Comparison of ENCODE assay signal across 8 cellular contexts in the genomic region with DNA sequence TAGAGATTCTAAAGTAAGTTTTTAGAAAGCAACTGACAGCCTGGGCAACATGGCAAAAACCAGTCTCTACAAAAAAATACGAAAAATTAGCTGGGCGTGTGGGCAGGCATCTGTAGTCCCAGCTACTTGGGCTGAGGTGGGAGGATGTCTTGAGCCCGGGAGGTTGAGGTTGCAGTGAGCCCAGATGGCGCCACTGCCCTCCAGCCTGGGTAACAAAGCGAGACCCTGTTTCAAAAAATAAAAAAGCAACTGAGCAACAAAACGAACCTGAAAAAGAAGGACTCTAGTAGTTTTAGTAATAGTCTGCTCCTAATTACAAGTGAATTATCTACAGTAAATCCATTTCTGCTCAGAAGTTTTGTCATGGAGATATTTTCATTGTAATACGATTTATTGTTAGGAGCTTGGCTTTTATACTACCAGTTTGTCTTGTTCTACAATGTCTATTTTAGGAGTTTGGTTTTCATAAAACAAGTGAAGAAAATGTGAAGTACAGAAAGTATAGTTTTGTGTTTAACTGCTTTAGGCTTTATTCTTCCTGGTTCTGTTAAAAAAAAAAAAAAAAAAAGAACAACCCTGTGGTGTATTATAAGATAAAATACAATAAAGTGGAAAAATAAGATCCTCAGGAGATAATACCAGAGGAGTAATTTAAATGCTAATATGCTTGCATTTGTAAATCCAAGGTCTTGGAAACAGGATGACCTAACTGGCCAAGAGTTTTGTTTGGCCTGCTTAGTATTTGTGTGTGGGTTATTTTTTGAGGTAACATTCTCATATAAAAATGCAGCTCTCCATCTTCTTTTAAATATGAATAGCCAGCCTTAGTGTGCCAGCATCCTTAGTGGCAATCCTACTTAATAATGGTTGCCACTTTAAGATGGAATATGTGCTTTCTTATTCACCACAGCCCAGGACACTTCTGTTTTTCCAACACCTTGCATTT. TPM values are rescaled to one million over a fixed set of nuclear protein-coding genes. Genes with fewer than 3 reads are reported as not detected.
DNase-seq lines count a peak whose midpoint lies in the region; ATAC-seq and TF ChIP-seq lines count a peak whose summit lies in the region.

No MANE protein-coding gene starts in this region.

- no peak overlapping the region for H2AK5ac ChIP-seq in trophoblast cell (ENCODE audit: low read length)

- CTCF ChIA-PET in activated CD8-positive, alpha-beta T cell treated with anti-CD3 and anti-CD28 coated beads for 36 hours (lab: Charles Lee): no interaction called here
- CTCF ChIA-PET in activated CD8-positive, alpha-beta T cell treated with anti-CD3 and anti-CD28 coated beads, Interleukin-2, amount 10 ng/mL, durations not matched to agents 7 days and 5 days (lab: Charles Lee): interaction anchor here (1.2 kb wide), 1 partner anchor 9 kb away, joined by 3 read pairs; no protein-coding TSS in a partner anchor

- H3K9ac ChIP-seq in trophoblast cell (ENCODE audit: low read length): no peak overlapping the region

- no peak overlapping the region for H3K14ac ChIP-seq in trophoblast cell (ENCODE audit: low read length)

- no peak overlapping the region for H4K91ac ChIP-seq in trophoblast cell (ENCODE audit: low read depth, low read length)

- H3K4me1 ChIP-seq in trophoblast cell (ENCODE audit: control insufficient read depth in 1 of 2, insufficient read depth in 2 of 2, low read length in 2 of 2): no peaks in the 10 kb centered on the region

- H3K4me3 Mint-ChIP-seq in activated CD8-positive, alpha-beta T cell treated with anti-CD3 and anti-CD28 coated beads for 36 hours: no peak overlapping the region
- H3K4me3 Mint-ChIP-seq in activated CD8-positive, alpha-beta T cell treated with anti-CD3 and anti-CD28 coated beads, Interleukin-2, amount 10 ng/mL, durations not matched to agents 7 days and 5 days: no peak overlapping the region

- no peak overlapping the region for H3K27ac ChIP-seq in trophoblast cell (ENCODE audit: low read depth, low read length)

- H3K4me3 ChIP-seq in choroid plexus epithelial cell (ENCODE audit: low read depth, low read length): no peak overlapping the region
- no peak overlapping the region for H3K4me3 ChIP-seq in trophoblast cell (ENCODE audit: low read depth, low read length)

- no peak overlapping the region for H3K27ac Mint-ChIP-seq in activated CD8-positive, alpha-beta T cell treated with anti-CD3 and anti-CD28 coated beads for 36 hours
- H3K27ac Mint-ChIP-seq in activated CD8-positive, alpha-beta T cell treated with anti-CD3 and anti-CD28 coated beads, Interleukin-2, amount 10 ng/mL, durations not matched to agents 7 days and 5 days: no peak overlapping the region

- no peaks in the 10 kb centered on the region for H3K27me3 Mint-ChIP-seq in activated CD8-positive, alpha-beta T cell treated with anti-CD3 and anti-CD28 coated beads for 36 hours
- H3K27me3 Mint-ChIP-seq in activated CD8-positive, alpha-beta T cell treated with anti-CD3 and anti-CD28 coated beads, Interleukin-2, amount 10 ng/mL, durations not matched to agents 7 days and 5 days (ENCODE audit: low read depth): no peaks in the 10 kb centered on the region

- no peaks in the 10 kb centered on the region for H3K27me3 ChIP-seq in trophoblast cell (ENCODE audit: insufficient read depth, low read length)

- H3K36me3 Mint-ChIP-seq in activated CD8-positive, alpha-beta T cell treated with anti-CD3 and anti-CD28 coated beads for 36 hours (ENCODE audit: low read depth): peaks cover 36% of the 10 kb centered on the region
- H3K36me3 Mint-ChIP-seq in activated CD8-positive, alpha-beta T cell treated with anti-CD3 and anti-CD28 coated beads, Interleukin-2, amount 10 ng/mL, durations not matched to agents 7 days and 5 days (ENCODE audit: low read depth): peaks cover 35% of the 10 kb centered on the region

- TF ChIP-seq CTCF in activated CD8-positive, alpha-beta T cell treated with anti-CD3 and anti-CD28 coated beads for 36 hours (IDR thresholded peaks at IDR 0.05): no peak
- peak; percentile 25 for TF ChIP-seq CTCF in choroid plexus epithelial cell (conservative IDR thresholded peaks at IDR 0.05; ENCODE audit: low read depth, low read length)

- DNase-seq in activated CD8-positive, alpha-beta T cell treated with anti-CD3 and anti-CD28 coated beads for 36 hours: peak; percentile 17
- DNase-seq in activated CD8-positive, alpha-beta T cell treated with anti-CD3 and anti-CD28 coated beads, Interleukin-2, amount 10 ng/mL, durations not matched to agents 7 days and 5 days: no peak
- DNase-seq in NCI-H2227 treated with DMSO at 0.1 percent for 48 hours (lab: John Stamatoyannopoulos, UW) (peak; percentile 35), choroid plexus epithelial cell (ENCODE audit: low read depth) (no peak), trophoblast cell (no peak), NCI-H526 treated with DMSO at 0.1 percent for 48 hours (lab: John Stamatoyannopoulos, UW) (no peak), T-helper 9 cell (no peak)

- POLR2A ChIA-PET in activated CD8-positive, alpha-beta T cell treated with anti-CD3 and anti-CD28 coated beads for 36 hours (lab: Charles Lee): interaction anchor here (1.0 to 1.2 kb wide), 2 partner anchors 10 to 17 kb away, joined by 3 to 5 read pairs; no protein-coding TSS in a partner anchor
- POLR2A ChIA-PET in activated CD8-positive, alpha-beta T cell treated with anti-CD3 and anti-CD28 coated beads, Interleukin-2, amount 10 ng/mL, durations not matched to agents 7 days and 5 days (lab: Charles Lee): no interaction called here

- H3K9me3 Mint-ChIP-seq in activated CD8-positive, alpha-beta T cell treated with anti-CD3 and anti-CD28 coated beads for 36 hours: no peaks in the 10 kb centered on the region
- H3K9me3 Mint-ChIP-seq in activated CD8-positive, alpha-beta T cell treated with anti-CD3 and anti-CD28 coated beads, Interleukin-2, amount 10 ng/mL, durations not matched to agents 7 days and 5 days (ENCODE audit: insufficient read depth): no peaks in the 10 kb centered on the region

- WGBS in trophoblast cell (ENCODE audit: extremely low coverage, insufficient coverage, insufficient read length): no CpG with 5 or more reads among the region's 7 CpGs

- peaks cover 4% of the 10 kb centered on the region for H3K79me1 ChIP-seq in trophoblast cell (ENCODE audit: low read length)

- no peak overlapping the region for H2BK12ac ChIP-seq in trophoblast cell (ENCODE audit: low read length)

- no peak for ATAC-seq in activated CD8-positive, alpha-beta T cell treated with anti-CD3 and anti-CD28 coated beads for 36 hours
- ATAC-seq in activated CD8-positive, alpha-beta T cell treated with anti-CD3 and anti-CD28 coated beads, Interleukin-2, amount 10 ng/mL, durations not matched to agents 7 days and 5 days: no peak
- ATAC-seq in HG03280 (IDR thresholded peaks at IDR 0.05; ENCODE audit: unreplicated experiment): no peak

- peaks cover 2% of the 10 kb centered on the region in 2 experiments for H3K36me3 ChIP-seq in trophoblast cell (ENCODE audit: control insufficient read depth in 1 of 2, insufficient read depth in 2 of 2, low read length in 2 of 2)

- H3K4me2 ChIP-seq in trophoblast cell (ENCODE audit: low read length): no peak overlapping the region

- H2BK5ac ChIP-seq in trophoblast cell (ENCODE audit: low read depth, low read length, poor library complexity): no peak overlapping the region

- H2AFZ ChIP-seq in trophoblast cell (ENCODE audit: insufficient read depth, low read length, poor library complexity): no peak overlapping the region

- peaks cover 51% of the 10 kb centered on the region for H3K4me1 Mint-ChIP-seq in activated CD8-positive, alpha-beta T cell treated with anti-CD3 and anti-CD28 coated beads for 36 hours (ENCODE audit: low read depth)
- H3K4me1 Mint-ChIP-seq in activated CD8-positive, alpha-beta T cell treated with anti-CD3 and anti-CD28 coated beads, Interleukin-2, amount 10 ng/mL, durations not matched to agents 7 days and 5 days (ENCODE audit: low read depth): peaks cover 49% of the 10 kb centered on the region

- H3K9me3 ChIP-seq in trophoblast cell (ENCODE audit: insufficient read depth, low read depth, low read length): no peaks in the 10 kb centered on the region

- peaks cover 7% of the 10 kb centered on the region for H3K79me2 ChIP-seq in trophoblast cell (ENCODE audit: control insufficient read depth, insufficient read depth, low read length, poor library complexity)

- no peak overlapping the region for H3K23ac ChIP-seq in trophoblast cell (ENCODE audit: low read length)

- peak overlapping the region; percentile 61 for H3K4ac ChIP-seq in trophoblast cell (ENCODE audit: low read depth, low read length)

- H3K18ac ChIP-seq in trophoblast cell (ENCODE audit: low read length): no peak overlapping the region

- intact Hi-C loops in activated CD8-positive, alpha-beta T cell treated with anti-CD3 and anti-CD28 coated beads for 36 hours (cut with micrococcal nuclease): no loop called here

- H4K12ac ChIP-seq in trophoblast cell (ENCODE audit: low read depth, low read length): no peak overlapping the region

- H2BK120ac ChIP-seq in trophoblast cell (ENCODE audit: insufficient read depth, low read length, poor library complexity): no peak overlapping the region

- no peak overlapping the region for H4K8ac ChIP-seq in trophoblast cell (ENCODE audit: low read depth, low read length)

RNA-seq across cellular contexts. Expression of gene TMX1, which starts 2.8 kb away (rescaled TPM):
- 10 to 100 TPM; 53.6 to 61.1 TPM for total RNA-seq in activated CD8-positive, alpha-beta T cell treated with anti-CD3 and anti-CD28 coated beads for 36 hours
- 10 to 100 TPM; 47.3 to 47.9 TPM for total RNA-seq in activated CD8-positive, alpha-beta T cell treated with anti-CD3 and anti-CD28 coated beads, Interleukin-2, amount 10 ng/mL, durations not matched to agents 7 days and 5 days
- 26.8 and 27.2 TPM in 2 replicates for polyA plus RNA-seq in trophoblast cell (2013)

Comparison
In these comparisons a context has a peak if more than half of its experiments do, and no peak if none do; other contexts are left out.
1. DNase-seq: peak in activated CD8-positive, alpha-beta T cell treated with anti-CD3 and anti-CD28 coated beads for 36 hours (single experiment) and NCI-H2227 treated with DMSO at 0.1 percent for 48 hours (single experiment); none in activated CD8-positive, alpha-beta T cell treated with anti-CD3 and anti-CD28 coated beads, Interleukin-2, amount 10 ng/mL, durations not matched to agents 7 days and 5 days (single experiment), choroid plexus epithelial cell (single experiment), trophoblast cell (0 of 2), NCI-H526 treated with DMSO at 0.1 percent for 48 hours (single experiment) and T-helper 9 cell (single experiment).